Comparison of ENCODE assay signal across 1 cellular context in the genomic region with DNA sequence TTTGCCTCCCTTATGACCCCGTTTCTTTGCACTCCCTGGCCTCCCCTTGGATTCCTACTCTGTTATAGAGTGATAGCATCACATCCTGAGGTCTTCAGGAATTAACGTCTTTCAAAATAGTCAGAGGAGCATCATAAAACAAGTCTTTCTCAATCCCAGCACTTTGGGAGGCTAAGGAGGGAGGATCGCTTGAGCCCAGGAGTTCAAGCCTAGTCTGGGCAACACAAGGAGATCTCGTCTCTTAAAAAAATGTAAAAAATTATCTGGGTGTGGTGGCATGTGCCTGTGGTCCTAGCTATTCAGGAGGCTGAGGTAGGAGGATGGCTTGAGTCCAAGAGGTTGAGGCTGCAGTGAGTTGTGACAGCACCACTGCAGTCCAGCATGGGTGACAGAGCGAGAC.
TF ChIP-seq lines count a peak whose summit lies in the region.

No MANE protein-coding gene starts in this region.

TF ChIP-seq in K562, 482 proteins besides CTCF, POLR2A, EP300 and RAD21 (continued from another document):
- TF ChIP-seq DMBX1 (CRISPR knock-in tag; IDR thresholded peaks at IDR 0.05; ENCODE audit: borderline replicate concordance) (no peak), AFF1 (IDR thresholded peaks at IDR 0.05; ENCODE audit: low read depth in 1 of 2, partially characterized antibody in 2 of 2) (no peak), TCFL5 (CRISPR knock-in tag; conservative IDR thresholded peaks at IDR 0.05) (no peak), MED1 (CRISPR knock-in tag; IDR thresholded peaks at IDR 0.05; ENCODE audit: borderline replicate concordance) (no peak), ZNF583 (CRISPR knock-in tag; IDR thresholded peaks at IDR 0.05) (no peak), NR2C1 (IDR thresholded peaks at IDR 0.05) (no peak), NR2C1 (tag; IDR thresholded peaks at IDR 0.05) (no peak)
- TF ChIP-seq, protein P1, sequence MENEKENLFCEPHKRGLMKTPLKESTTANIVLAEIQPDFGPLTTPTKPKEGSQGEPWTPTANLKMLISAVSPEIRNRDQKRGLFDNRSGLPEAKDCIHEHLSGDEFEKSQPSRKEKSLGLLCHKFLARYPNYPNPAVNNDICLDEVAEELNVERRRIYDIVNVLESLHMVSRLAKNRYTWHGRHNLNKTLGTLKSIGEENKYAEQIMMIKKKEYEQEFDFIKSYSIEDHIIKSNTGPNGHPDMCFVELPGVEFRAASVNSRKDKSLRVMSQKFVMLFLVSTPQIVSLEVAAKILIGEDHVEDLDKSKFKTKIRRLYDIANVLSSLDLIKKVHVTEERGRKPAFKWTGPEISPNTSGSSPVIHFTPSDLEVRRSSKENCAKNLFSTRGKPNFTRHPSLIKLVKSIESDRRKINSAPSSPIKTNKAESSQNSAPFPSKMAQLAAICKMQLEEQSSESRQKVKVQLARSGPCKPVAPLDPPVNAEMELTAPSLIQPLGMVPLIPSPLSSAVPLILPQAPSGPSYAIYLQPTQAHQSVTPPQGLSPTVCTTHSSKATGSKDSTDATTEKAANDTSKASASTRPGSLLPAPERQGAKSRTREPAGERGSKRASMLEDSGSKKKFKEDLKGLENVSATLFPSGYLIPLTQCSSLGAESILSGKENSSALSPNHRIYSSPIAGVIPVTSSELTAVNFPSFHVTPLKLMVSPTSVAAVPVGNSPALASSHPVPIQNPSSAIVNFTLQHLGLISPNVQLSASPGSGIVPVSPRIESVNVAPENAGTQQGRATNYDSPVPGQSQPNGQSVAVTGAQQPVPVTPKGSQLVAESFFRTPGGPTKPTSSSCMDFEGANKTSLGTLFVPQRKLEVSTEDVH (IDR thresholded peaks at IDR 0.05; ENCODE audit: low read depth, partially characterized antibody) = no peak
